8 cellular contexts compared by ENCODE assay signal in the genomic region with DNA sequence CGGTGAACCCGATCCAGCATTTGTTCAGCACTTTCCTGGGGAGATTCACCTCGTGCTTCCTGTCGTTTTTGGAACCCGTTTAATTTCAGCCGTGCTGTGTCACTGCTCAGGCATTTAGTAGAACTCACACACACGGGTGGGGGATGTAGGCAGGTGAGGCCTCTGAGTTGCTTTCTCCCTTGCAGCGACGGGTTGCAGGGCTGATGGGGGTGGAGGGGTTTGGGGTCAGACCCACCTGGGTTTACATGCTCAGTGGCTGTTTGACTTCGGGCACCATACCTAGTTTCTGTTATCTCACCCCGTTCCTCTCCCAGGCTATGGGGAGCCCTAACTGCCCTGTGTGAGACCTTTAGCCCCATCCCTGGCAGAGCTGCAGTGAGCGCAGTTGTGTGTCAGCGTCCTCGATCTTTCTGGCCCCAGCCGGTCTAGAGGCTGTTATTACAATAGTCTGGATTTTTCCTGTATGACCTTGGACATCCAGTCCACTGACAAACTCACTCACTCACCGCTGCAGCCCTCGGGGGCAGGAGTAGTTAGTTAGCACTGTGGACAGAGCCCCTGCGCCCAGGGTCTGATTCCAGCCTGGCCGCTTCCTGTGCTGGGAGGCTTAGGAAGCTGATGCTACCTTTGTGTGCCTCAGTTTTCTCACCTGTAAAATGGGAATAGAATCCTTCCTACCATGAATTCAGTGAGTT. TPM values are rescaled to one million over a fixed set of nuclear protein-coding genes. Genes with fewer than 3 reads are reported as not detected.
DNase-seq lines count a peak whose midpoint lies in the region; ATAC-seq and TF ChIP-seq lines count a peak whose summit lies in the region.

No MANE protein-coding gene starts in this region.

- H3K4me3 Mint-ChIP-seq in endodermal cell: peak overlapping the region; percentile 86
- peak overlapping the region in 6 of 8 donors; percentile 25 to 92 (median 81) for H3K4me3 Mint-ChIP-seq in naive B cell

- no peak overlapping the region for H3K27ac ChIP-seq in endodermal cell (ENCODE audit: low read depth, low read length)
- H3K27ac ChIP-seq in WERI-Rb-1: no peak overlapping the region

- H3K9me3 Mint-ChIP-seq in endodermal cell (peaks cover 1% of the 10 kb centered on the region), naive B cell (no peaks in the 10 kb centered on the region)

- WGBS in endodermal cell (ENCODE audit: insufficient coverage in 1 of 2, insufficient read length in 1 of 2), 2 experiments: 63 to 65% methylated on average over 11 to 19 of the region's 19 CpGs

- peak overlapping the region; percentile 92 for H3K27ac Mint-ChIP-seq in endodermal cell
- H3K27ac Mint-ChIP-seq in naive B cell: no peak overlapping the region

- no peaks in the 10 kb centered on the region for H3K27me3 Mint-ChIP-seq in endodermal cell (ENCODE audit: insufficient read depth)
- peaks cover 34 to 55% (median 46%) of the 10 kb centered on the region in 3 donors for H3K27me3 Mint-ChIP-seq in naive B cell

- ATAC-seq in naive B cell (ENCODE audit: low read depth in 2 of 2) (no peak), GM21515 (IDR thresholded peaks at IDR 0.05; ENCODE audit: unreplicated experiment) (no peak), GM18870 (IDR thresholded peaks at IDR 0.05; ENCODE audit: unreplicated experiment) (no peak)

- DNase-seq in BE2C: no peak
- DNase-seq in M059J (ENCODE audit: low read depth): peak; percentile 86
- DNase-seq in endodermal cell: no peak
- DNase-seq in naive B cell: no peak
- DNase-seq in activated CD4-positive, alpha-beta T cell treated with anti-CD3 and anti-CD28 coated beads, Interleukin-2, amount 50 U/mL, for 48 hours: no peak
- DNase-seq in WERI-Rb-1: no peak

- no peaks in the 10 kb centered on the region for H3K9me3 ChIP-seq in BE2C
- no peaks in the 10 kb centered on the region for H3K9me3 ChIP-seq in endodermal cell (ENCODE audit: control insufficient read depth, low read length)
- H3K9me3 ChIP-seq in WERI-Rb-1 (ENCODE audit: severe bottlenecking): no peaks in the 10 kb centered on the region

- TF ChIP-seq CTCF in BE2C (IDR thresholded peaks at IDR 0.05; ENCODE audit: low read depth, low read length): no peak
- no peak for TF ChIP-seq CTCF in endodermal cell (conservative IDR thresholded peaks at IDR 0.05)
- no peak for TF ChIP-seq CTCF in WERI-Rb-1 (IDR thresholded peaks at IDR 0.05; ENCODE audit: low read depth, low read length)

- peak overlapping the region; percentile 82 for H3K4me3 ChIP-seq in BE2C (ENCODE audit: low read depth, low read length)
- H3K4me3 ChIP-seq in endodermal cell (ENCODE audit: low read length): peak overlapping the region; percentile 96
- H3K4me3 ChIP-seq in WERI-Rb-1 (ENCODE audit: low read depth, low read length): no peak overlapping the region

- H3K9ac ChIP-seq in endodermal cell (ENCODE audit: extremely low read depth, low read length, poor library complexity, severe bottlenecking): peak overlapping the region; percentile 56

- H3K36me3 Mint-ChIP-seq in endodermal cell (ENCODE audit: low read depth): peaks cover 4% of the 10 kb centered on the region
- H3K36me3 Mint-ChIP-seq in naive B cell: no peaks in the 10 kb centered on the region

- H3K4me1 Mint-ChIP-seq in endodermal cell (peaks cover 25% of the 10 kb centered on the region), naive B cell (peaks cover 16 to 36% (median 24%) of the 10 kb centered on the region in 3 donors)

- peaks cover 5% of the 10 kb centered on the region; the same call in 1 of the 2 replicates for H3K36me3 ChIP-seq in BE2C
- no peaks in the 10 kb centered on the region for H3K36me3 ChIP-seq in endodermal cell (ENCODE audit: control insufficient read depth, insufficient read depth, low read length)
- H3K36me3 ChIP-seq in WERI-Rb-1: no peaks in the 10 kb centered on the region

- H3K4me1 ChIP-seq in BE2C (peaks cover 12% of the 10 kb centered on the region), endodermal cell (ENCODE audit: control insufficient read depth, insufficient read depth, low read length) (no peaks in the 10 kb centered on the region)

- H3K27me3 ChIP-seq in BE2C (no peaks in the 10 kb centered on the region), endodermal cell (ENCODE audit: control insufficient read depth, insufficient read depth, low read length, poor library complexity, severe bottlenecking) (no peaks in the 10 kb centered on the region), WERI-Rb-1 (ENCODE audit: insufficient read depth, low read depth, severe bottlenecking) (no peaks in the 10 kb centered on the region)

RNA-seq across cellular contexts. Expression of gene LRP5, which starts 2.6 kb away (rescaled TPM):
- 25.5 TPM for polyA plus RNA-seq in BE2C (2012; ENCODE audit: insufficient read depth, insufficient read length, low read depth)
- 10.1 and 19.7 TPM in 2 replicates for total RNA-seq in M059J (2014; rRNA removed; shearing (Covaris generic))
- total RNA-seq in endodermal cell: 10 to 100 TPM; 58.2 to 64.1 TPM
- 37.4 TPM for polyA plus RNA-seq in endodermal cell (2013, experiment 1 of 2)
- 35.9 TPM for polyA plus RNA-seq in endodermal cell (2013, experiment 2 of 2)
- polyA plus RNA-seq in naive B cell (ENCODE audit: low read depth in 6 of 6): under 1 TPM in 5 of 6 donors, not detected in 1; 0.04 to 0.88 (median 0.56) TPM

RNA-seq across cellular contexts. Expression of gene C11orf24, which starts 43.3 kb away (rescaled TPM):
- 59.5 TPM for polyA plus RNA-seq in BE2C (2012; ENCODE audit: insufficient read depth, insufficient read length, low read depth)
- total RNA-seq in M059J (2014; rRNA removed; shearing (Covaris generic)): 42.3 and 59.2 TPM in 2 replicates
- 10 to 100 TPM; 38.4 to 39.4 TPM for total RNA-seq in endodermal cell
- polyA plus RNA-seq in endodermal cell (2013, experiment 1 of 2): 34.3 TPM
- polyA plus RNA-seq in endodermal cell (2013, experiment 2 of 2): 33.0 TPM
- 10 to 100 TPM; 22.2 to 67.0 (median 42.5) TPM for polyA plus RNA-seq in naive B cell (ENCODE audit: low read depth in 6 of 6)
